ENCODE assay signal across 11 cellular contexts in genomic region chr15:92889390-92890113, GRCh38. TPM values are rescaled to one million over a fixed set of nuclear protein-coding genes. Genes with fewer than 3 reads are reported as not detected.
DNase-seq lines count a peak whose midpoint lies in the region; ATAC-seq, FAIRE-seq and TF ChIP-seq lines count a peak whose summit lies in the region.
"Had no signal": no experiment of that assay in that cellular context is flagged by ENCODE, and none has a peak within 500 bp of the region (broad histone marks: within the 10 kb centered on the region; RNA-seq: fewer than 3 reads in every experiment).

No MANE protein-coding gene starts in this region.

- H4K20me1 ChIP-seq in GM12878 (ENCODE audit: control insufficient read depth, insufficient read depth): no peaks in the 10 kb centered on the region

- FAIRE-seq in GM12878 (lab: Jason Lieb, UNC): peak; percentile 49
- FAIRE-seq: small intestine had no signal

- WGBS in GM12878 (ENCODE audit: insufficient coverage, insufficient replicate concordance, low lambda C conversion rate, missing lambda C conversion rate): 51% methylated on average over 5 of the region's 5 CpGs
- WGBS in body of pancreas, 2 donors: 84 to 85% methylated on average over 5 of the region's 5 CpGs

- TF ChIP-seq POLR2A in GM12878 (IDR thresholded peaks at IDR 0.05; ENCODE audit: low read depth, low read length): no peak
- TF ChIP-seq POLR2A in body of pancreas (IDR thresholded peaks at IDR 0.05): no peak

- peaks cover 0 to 1% (median 0%) of the 10 kb centered on the region in 7 donors for H3K9me3 Mint-ChIP-seq in CD4-positive, CD25-positive, alpha-beta regulatory T cell
- H3K9me3 Mint-ChIP-seq in IgD-negative memory B cell (peaks cover 0 to 3% (median 2%) of the 10 kb centered on the region in 3 donors), nephron (no peaks in the 10 kb centered on the region)

- H3K4me1 ChIP-seq in CD4-positive, CD25-positive, alpha-beta regulatory T cell (ENCODE audit: control insufficient read depth, insufficient read depth, low read length, poor library complexity, severe bottlenecking): peaks cover 85% of the 10 kb centered on the region
- H3K4me1 ChIP-seq in GM12878 (ENCODE audit: control insufficient read depth, insufficient read depth, low read length): peaks cover 3% of the 10 kb centered on the region; the same call in 1 of the 2 replicates
- peaks cover 41% of the 10 kb centered on the region for H3K4me1 ChIP-seq in body of pancreas

- H3K27me3 ChIP-seq in CD4-positive, CD25-positive, alpha-beta regulatory T cell (ENCODE audit: control insufficient read depth, insufficient read depth, low read length): no peaks in the 10 kb centered on the region
- H3K27me3 ChIP-seq in GM12878 (replicated peaks in 1 of 2; ENCODE audit: control insufficient read depth in 2 of 2, insufficient read depth in 2 of 2, low read length in 1 of 2) (no peaks in the 10 kb centered on the region), body of pancreas (no peaks in the 10 kb centered on the region)
- H3K27me3 ChIP-seq: BLaER1 treated with 17β-estradiol and CSF1 and Interleukin-3, amounts not matched to agents 10 nM and 100 nM had no signal

- no peak for TF ChIP-seq RAD21 in GM12878 (IDR thresholded peaks at IDR 0.05; ENCODE audit: insufficient read depth, low read depth, low read length)

- RAD21 ChIA-PET in GM12878 (lab: Charles Lee; ENCODE audit: unreplicated experiment): interaction anchor here (0.9 to 10.4 kb wide), 5 partner anchors 10 to 80 kb away, joined by 3 to 121 read pairs (median 10); partner anchors contain the start of gene CHD2

- no peak overlapping the region for H2AFZ ChIP-seq in GM12878 (ENCODE audit: control insufficient read depth, low read depth, low read length)

- no peak for TF ChIP-seq EP300 in GM12878 (IDR thresholded peaks at IDR 0.05; ENCODE audit: borderline replicate concordance in 1 of 2, control insufficient read depth in 1 of 2, low read depth in 2 of 2, low read length in 2 of 2)

- H3K9ac ChIP-seq in GM12878 (ENCODE audit: control insufficient read depth, insufficient read depth, low read length): no peak overlapping the region

- peak overlapping the region; percentile 44 for H3K4me2 ChIP-seq in GM12878 (ENCODE audit: control insufficient read depth, insufficient read depth)

- intact Hi-C loops in GM12878 (cut with micrococcal nuclease; ENCODE audit: unreplicated experiment): no loop called here
- intact Hi-C loops in body of pancreas (cut with DNase I): no loop called here

- peak overlapping the region; percentile 100 for H3K4me3 ChIP-seq in CD4-positive, CD25-positive, alpha-beta regulatory T cell (ENCODE audit: low read depth, low read length)
- H3K4me3 ChIP-seq in GM12878 (peak overlapping the region; percentile 13; the same call in 1 of the 2 replicates), body of pancreas (no peak overlapping the region)

- peak overlapping the region; percentile 100 for H3K27ac ChIP-seq in CD4-positive, CD25-positive, alpha-beta regulatory T cell (ENCODE audit: insufficient read depth, low read length, poor library complexity, severe bottlenecking)
- H3K27ac ChIP-seq in GM12878 (ENCODE audit: control insufficient read depth, insufficient read depth) (no peak overlapping the region), body of pancreas (peak overlapping the region in 1 of 4 donors; percentile 99)

- SMC1A ChIA-PET in GM12878 (lab: Charles Lee; ENCODE audit: uncharacterized antibody, unreplicated experiment): interaction anchor here (1.0 to 16.8 kb wide), 9 partner anchors 15 to 93 kb away, joined by 3 to 252 read pairs (median 9); partner anchors contain the start of gene CHD2

- H3K4me3 Mint-ChIP-seq in CD4-positive, CD25-positive, alpha-beta regulatory T cell: peak overlapping the region; percentile 82 to 89 (median 84)
- H3K4me3 Mint-ChIP-seq in IgD-negative memory B cell (peak overlapping the region in 2 of 4 donors; percentile 41 to 79), nephron (peak overlapping the region in 2 of 3 experiments; percentile 8 to 26)

- H3K36me3 Mint-ChIP-seq in CD4-positive, CD25-positive, alpha-beta regulatory T cell: peaks cover 68% of the 10 kb centered on the region
- H3K36me3 Mint-ChIP-seq in IgD-negative memory B cell: peaks cover 20% of the 10 kb centered on the region
- peaks cover 90% of the 10 kb centered on the region for H3K36me3 Mint-ChIP-seq in nephron (ENCODE audit: low read depth)

- TF ChIP-seq CTCF in GM12878 (IDR thresholded peaks at IDR 0.05 in 2 of 3, conservative IDR thresholded peaks at IDR 0.05 in 1 of 3; ENCODE audit: control insufficient read depth in 2 of 3, extremely low read depth in 1 of 3, insufficient read depth in 1 of 3, low read depth in 3 of 3, low read length in 3 of 3) (no peak), nephron (IDR thresholded peaks at IDR 0.05; ENCODE audit: unreplicated experiment in 3 of 3) (no peak), body of pancreas (IDR thresholded peaks at IDR 0.05) (no peak), GM13977 (IDR thresholded peaks at IDR 0.05; ENCODE audit: extremely low read depth, insufficient read depth, missing control alignments) (no peak)

- peak overlapping the region; percentile 76 to 89 (median 83) for H3K27ac Mint-ChIP-seq in CD4-positive, CD25-positive, alpha-beta regulatory T cell
- H3K27ac Mint-ChIP-seq in IgD-negative memory B cell (peak overlapping the region in 2 of 3 donors; percentile 47 to 92), nephron (peak overlapping the region; percentile 39 to 82 (median 68))

- peak in 2 of 3 donors; percentile 31 to 48 for DNase-seq in CD4-positive, CD25-positive, alpha-beta regulatory T cell
- DNase-seq in GM12878 (ENCODE audit: low read depth, low spot score) (no peak), body of pancreas (no peak), GM13977 (ENCODE audit: low spot score) (no peak), NCI-H2171 (lab: John Stamatoyannopoulos, UW) (no peak)
- DNase-seq: NCI-H1105, small intestine had no signal

- BruUV-seq in GM12878 (replicated peaks; lab: Mats Ljungman, UMichigan): no TSS peak

- POLR2A ChIA-PET in GM12878 (lab: Charles Lee): interaction anchor here (1.5 to 3.4 kb wide), 5 partner anchors 10 to 66 kb away, joined by 5 to 12 read pairs (median 8); partner anchors contain the start of gene CHD2

- peak; percentile 15 to 27 for ATAC-seq in CD4-positive, CD25-positive, alpha-beta regulatory T cell (ENCODE audit: low read depth in 2 of 2)
- ATAC-seq in GM12878: peak; percentile 30
- no peak for ATAC-seq in body of pancreas
- ATAC-seq in GM19328 (IDR thresholded peaks at IDR 0.05; ENCODE audit: unreplicated experiment): no peak

- peaks cover 3% of the 10 kb centered on the region for H3K27me3 Mint-ChIP-seq in CD4-positive, CD25-positive, alpha-beta regulatory T cell
- H3K27me3 Mint-ChIP-seq in IgD-negative memory B cell: no peaks in the 10 kb centered on the region
- H3K27me3 Mint-ChIP-seq in nephron (ENCODE audit: low read depth): no peaks in the 10 kb centered on the region

- peaks cover 58 to 81% (median 64%) of the 10 kb centered on the region in 4 donors for H3K4me1 Mint-ChIP-seq in CD4-positive, CD25-positive, alpha-beta regulatory T cell
- H3K4me1 Mint-ChIP-seq in IgD-negative memory B cell (peaks cover 38 to 49% (median 42%) of the 10 kb centered on the region in 3 donors), nephron (peaks cover 41% of the 10 kb centered on the region)

- in situ Hi-C loops in GM12878 (cut with MboI) (loop anchor here (10.0 kb wide), 1 partner anchor 75 kb away; no protein-coding TSS in a partner anchor), GM13977 (cut with MboI; ENCODE audit: low pct_unique_long_range_greater_than_20kb, low sequenced_read_pairs, unreplicated experiment) (loop anchor here (10.0 kb wide), 1 partner anchor 75 kb away; no protein-coding TSS in a partner anchor)

- H3K36me3 ChIP-seq in CD4-positive, CD25-positive, alpha-beta regulatory T cell (ENCODE audit: control insufficient read depth, insufficient read depth, low read length): peaks cover 85% of the 10 kb centered on the region
- peaks cover 4 to 47% of the 10 kb centered on the region in 2 experiments; a peak in 3 of 4 replicates for H3K36me3 ChIP-seq in GM12878 (ENCODE audit: control insufficient read depth in 2 of 2, insufficient read depth in 2 of 2, low read length in 1 of 2)
- peaks cover 20% of the 10 kb centered on the region in 2 donors for H3K36me3 ChIP-seq in body of pancreas (replicated peaks in 1 of 2; ENCODE audit: insufficient read depth in 1 of 2, low read depth in 2 of 2)

- peaks cover 96% of the 10 kb centered on the region for H3K79me2 ChIP-seq in GM12878 (ENCODE audit: control insufficient read depth, insufficient read depth, low read length)

- CTCF ChIA-PET in GM12878 (lab: Yijun Ruan, JAX): interaction anchor here (1.5 to 3.1 kb wide), 4 partner anchors 11 to 32 kb away, joined by 3 to 11 read pairs (median 6); partner anchors contain the start of gene CHD2

- H3K9me3 ChIP-seq in CD4-positive, CD25-positive, alpha-beta regulatory T cell (ENCODE audit: control insufficient read depth in 2 of 2, low read length in 2 of 2): no peaks in the 10 kb centered on the region
- no peaks in the 10 kb centered on the region; the same call in 1 of the 3 replicates for H3K9me3 ChIP-seq in GM12878 (replicated peaks; ENCODE audit: control insufficient read depth, insufficient read depth, low read length)
- H3K9me3 ChIP-seq in body of pancreas: no peaks in the 10 kb centered on the region
- H3K9me3 ChIP-seq: BLaER1 treated with 17β-estradiol and CSF1 and Interleukin-3, amounts not matched to agents 10 nM and 100 nM had no signal

RNA-seq across cellular contexts. Expression of gene CHD2, which starts 10.6 kb away (rescaled TPM):
- total RNA-seq in CD4-positive, CD25-positive, alpha-beta regulatory T cell: 579 TPM
- 10 to 100 TPM; 44.3 to 52.1 (median 48.6) TPM for polyA plus RNA-seq in CD4-positive, CD25-positive, alpha-beta regulatory T cell
- polyA plus RNA-seq in IgD-negative memory B cell (131 TPM), GM12878 (2011; rRNA removed) (94.7 and 100 TPM in 2 replicates), GM12878 (2014; fragmentation: Illumina TruSeq; extraction: Trizol) (88.0 and 102 TPM in 2 replicates), GM12878 (2014; fragmentation: Nextera tagmentation; extraction: Ambion mirVana) (10 to 100 TPM; 38.1 to 42.8 TPM), GM12878 (2014; rRNA removed) (59.8 and 69.9 TPM in 2 replicates), GM12878 (2016; fragmentation: Nextera tagmentation; extraction: Ambion mirVana) (10 to 100 TPM; 53.6 to 62.0 TPM)
- total RNA-seq in GM12878 (2013; cell fraction: nucleolus; rRNA removed): 881 and 884 TPM in 2 replicates
- total RNA-seq in GM12878 (2014; rRNA removed) (57.4 and 74.4 TPM in 2 replicates), GM12878 (2014; rRNA removed; fragmentation: Illumina TruSeq; extraction: Trizol) (64.6 and 74.9 TPM in 2 replicates), GM12878 (2021) (77.0 and 87.4 TPM in 2 replicates), body of pancreas (10 to 100 TPM; 63.9 to 70.0 TPM)
- 50.2 TPM for polyA plus RNA-seq in GM12878 (2011; ENCODE audit: low read depth)
- 65.9 and 93.5 TPM in 2 replicates for polyA plus RNA-seq in GM12878 (2011; cell fraction: cytosol; rRNA removed)
- 175 and 192 TPM in 2 replicates for polyA plus RNA-seq in GM12878 (2011; cell fraction: nucleus; rRNA removed)
- polyA plus RNA-seq in GM12878 (2012): 64.4 and 66.3 TPM in 2 replicates
- polyA minus RNA-seq in GM12878 (2011; rRNA and poly(A)+ RNA removed): 113 and 149 TPM in 2 replicates
- 40.9 and 46.5 TPM in 2 replicates for polyA minus RNA-seq in GM12878 (2011; cell fraction: cytosol; rRNA and poly(A)+ RNA removed)
- 297 and 397 TPM in 2 replicates for polyA minus RNA-seq in GM12878 (2011; cell fraction: nucleus; rRNA and poly(A)+ RNA removed)

Comparison
In these comparisons a context has a peak if more than half of its experiments do, and no peak if none do; other contexts are left out.
1. ATAC-seq: peak in CD4-positive, CD25-positive, alpha-beta regulatory T cell (2 of 2) and GM12878 (single experiment); none in body of pancreas (single experiment) and GM19328 (single experiment).
2. DNase-seq: peak in CD4-positive, CD25-positive, alpha-beta regulatory T cell (2 of 3); none in GM12878 (single experiment), body of pancreas (0 of 4), GM13977 (single experiment) and NCI-H2171 (single experiment).
3. H3K4me3 ChIP-seq: peak in CD4-positive, CD25-positive, alpha-beta regulatory T cell (single experiment) and GM12878 (single experiment); none in body of pancreas (0 of 2).
4. Peak in every context shown above with its lines, with median percentiles within 50 percentile points of each other: H3K27ac Mint-ChIP-seq.